8 cellular contexts compared by ENCODE assay signal in the genomic region with DNA sequence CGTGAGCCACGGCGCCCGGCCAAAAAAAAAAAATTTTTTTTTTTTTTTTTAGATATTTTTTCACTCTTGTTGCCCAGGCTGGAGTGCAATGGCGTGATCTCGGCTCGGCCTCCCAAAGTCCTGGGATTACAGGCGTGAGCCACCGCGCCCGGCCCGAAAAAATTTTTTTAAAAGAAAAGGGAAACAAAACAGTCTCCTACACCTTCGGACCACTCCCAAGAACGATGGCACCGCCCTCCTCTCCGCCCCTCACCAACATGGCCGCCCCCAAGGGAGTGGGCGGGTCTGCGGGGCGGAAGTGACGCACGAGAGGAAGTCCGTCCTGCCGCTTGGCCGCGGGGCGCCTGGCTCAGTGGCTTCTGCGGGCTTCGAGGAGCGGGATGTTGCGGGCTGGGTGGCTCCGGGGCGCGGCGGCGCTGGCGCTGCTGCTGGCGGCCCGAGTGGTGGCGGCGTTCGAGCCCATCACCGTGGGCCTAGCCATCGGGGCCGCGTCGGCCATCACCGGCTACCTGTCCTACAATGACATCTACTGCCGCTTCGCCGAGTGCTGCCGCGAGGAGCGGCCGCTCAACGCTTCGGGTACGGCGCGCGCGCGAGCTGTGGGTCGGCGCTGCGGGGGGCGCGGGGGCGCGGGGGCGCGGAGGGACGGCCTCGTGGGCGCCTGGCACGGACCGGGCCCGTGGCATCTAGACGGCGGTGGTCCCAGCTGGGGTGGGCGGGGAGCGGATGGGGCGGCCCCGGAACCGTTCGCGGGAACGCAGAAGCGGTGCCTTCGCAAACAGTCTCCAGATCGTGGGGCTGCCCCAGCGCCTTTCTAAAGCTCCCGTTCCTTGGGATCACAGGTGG. TPM values are rescaled to one million over a fixed set of nuclear protein-coding genes. Genes with fewer than 3 reads are reported as not detected.
DNase-seq lines count a peak whose midpoint lies in the region; ATAC-seq and TF ChIP-seq lines count a peak whose summit lies in the region.

Gene TOR1B (plus strand): TSS at position 352 of the 846 bp plus-strand sequence. CDS start 29 bp downstream, at position 381.

- intact Hi-C loops in naive thymus-derived CD4-positive, alpha-beta T cell (cut with micrococcal nuclease): loop anchor here (1.0 to 5.0 kb wide), 10 partner anchors 21 to 1432 kb away; partner anchors contain the start of genes C9orf78 (in 2 of the 2), TOR1A (in 2 of the 2), USP20 (in 2 of the 2) and DOLPP1 (in 1 of the 2)

- DNase-seq in DND-41 (peak; percentile 94), GM23338 (ENCODE audit: low spot score) (peak; percentile 98), LHCN-M2 (ENCODE audit: low read depth) (peak; percentile 92), RPMI8226 (peak; percentile 95), fibroblast of lung (ENCODE audit: low read depth in 2 of 2) (peak; percentile 89 to 91)
- peak; percentile 89 for DNase-seq in activated T-helper 1 cell treated with anti-CD3 and anti-CD28 coated beads, Interleukin-2, amount 50 U/mL, for 16 hours (ENCODE audit: low read depth in 1 of 2, low spot score in 1 of 2)
- DNase-seq in naive thymus-derived CD4-positive, alpha-beta T cell: peak; percentile 91 to 97 (median 94)

- H2AFZ ChIP-seq in DND-41 (ENCODE audit: low read depth, low read length): peak within 1 kb of the TSS; percentile 62
- peak within 1 kb of the TSS; percentile 76 for H2AFZ ChIP-seq in GM23338
- H2AFZ ChIP-seq in fibroblast of lung (ENCODE audit: low read length): peak within 1 kb of the TSS; percentile 85

- TF ChIP-seq CTCF in DND-41 (IDR thresholded peaks at IDR 0.05; ENCODE audit: borderline replicate concordance, extremely low read depth, low read length, poor library complexity, severe bottlenecking) (no peak), GM23338 (conservative IDR thresholded peaks at IDR 0.05; ENCODE audit: low read depth in 2 of 2) (no peak), fibroblast of lung (conservative IDR thresholded peaks at IDR 0.05 in 1 of 2, IDR thresholded peaks at IDR 0.05 in 1 of 2; ENCODE audit: low read depth in 1 of 2, low read length in 2 of 2) (no peak)

- H3K4me3 ChIP-seq in DND-41 (ENCODE audit: low read depth in 1 of 2, low read length in 2 of 2) (peak within 1 kb of the TSS; percentile 26 to 76; a peak in 3 of 4 replicates), GM23338 (peak within 1 kb of the TSS; percentile 94), fibroblast of lung (replicated peaks in 1 of 4; ENCODE audit: control extremely low read depth in 1 of 4, insufficient read depth in 1 of 4, low read depth in 3 of 4, low read length in 4 of 4) (peak within 1 kb of the TSS; percentile 79 to 88 (median 82))
- peak within 1 kb of the TSS; percentile 73 for H3K4me3 ChIP-seq in naive thymus-derived CD4-positive, alpha-beta T cell (ENCODE audit: low read length)

- peak within 1 kb of the TSS; percentile 97 for H3K4me2 ChIP-seq in DND-41 (ENCODE audit: insufficient read depth, low read length)
- peak within 1 kb of the TSS; percentile 99 for H3K4me2 ChIP-seq in GM23338
- peak within 1 kb of the TSS; percentile 84 for H3K4me2 ChIP-seq in fibroblast of lung (ENCODE audit: extremely low read depth, insufficient read depth, low read length)

- peaks cover 6% of the 10 kb centered on the region; the same call in 2 of the 3 replicates for H3K4me1 Mint-ChIP-seq in GM23338
- peaks cover 15 to 34% (median 28%) of the 10 kb centered on the region in 7 donors for H3K4me1 Mint-ChIP-seq in naive thymus-derived CD4-positive, alpha-beta T cell
- peaks cover 20% of the 10 kb centered on the region for H3K4me1 Mint-ChIP-seq in stimulated activated memory B cell treated with anti-CD40 and anti-IgM and Interleukin-4, amounts not matched to agents 10 μg/mL and 1 μg/mL and 100 μg/mL, for 72 hours

- H3K4me1 ChIP-seq in DND-41 (ENCODE audit: insufficient read depth, low read length): peaks cover 10% of the 10 kb centered on the region
- no peaks in the 10 kb centered on the region; the same call in 1 of the 2 replicates for H3K4me1 ChIP-seq in GM23338 (ENCODE audit: insufficient read depth)
- H3K4me1 ChIP-seq in fibroblast of lung (ENCODE audit: control insufficient read depth, extremely low read depth, insufficient read depth, low read length): peaks cover 7% of the 10 kb centered on the region
- H3K4me1 ChIP-seq in naive thymus-derived CD4-positive, alpha-beta T cell (ENCODE audit: control insufficient read depth in 2 of 2, insufficient read depth in 2 of 2, low read length in 2 of 2): peaks cover 12 to 20% of the 10 kb centered on the region in 2 donors

- H3K9me3 Mint-ChIP-seq in GM23338: no peaks in the 10 kb centered on the region; the same call in 2 of the 3 replicates
- no peaks in the 10 kb centered on the region for H3K9me3 Mint-ChIP-seq in naive thymus-derived CD4-positive, alpha-beta T cell
- no peaks in the 10 kb centered on the region for H3K9me3 Mint-ChIP-seq in stimulated activated memory B cell treated with anti-CD40 and anti-IgM and Interleukin-4, amounts not matched to agents 10 μg/mL and 1 μg/mL and 100 μg/mL, for 72 hours

- peak; percentile 91 for ATAC-seq in DND-41 (ENCODE audit: insufficient read depth, low read depth)
- peak; percentile 93 for ATAC-seq in GM23338
- ATAC-seq in naive thymus-derived CD4-positive, alpha-beta T cell: peak; percentile 97
- peak; percentile 98 for ATAC-seq in stimulated activated memory B cell treated with anti-CD40 and anti-IgM and Interleukin-4, amounts not matched to agents 10 μg/mL and 1 μg/mL and 100 μg/mL, for 72 hours

- H3K27me3 Mint-ChIP-seq in GM23338 (ENCODE audit: insufficient read depth, low read depth, poor library complexity): peaks cover 12% of the 10 kb centered on the region
- H3K27me3 Mint-ChIP-seq in naive thymus-derived CD4-positive, alpha-beta T cell: no peaks in the 10 kb centered on the region
- H3K27me3 Mint-ChIP-seq in stimulated activated memory B cell treated with anti-CD40 and anti-IgM and Interleukin-4, amounts not matched to agents 10 μg/mL and 1 μg/mL and 100 μg/mL, for 72 hours: no peaks in the 10 kb centered on the region

- CTCF ChIA-PET in naive thymus-derived CD4-positive, alpha-beta T cell (lab: Charles Lee): interaction anchor here (0.7 to 1.2 kb wide), 3 partner anchors 32 to 1505 kb away, joined by 3 to 5 read pairs (median 3); partner anchors contain the start of genes C9orf78 and USP20

- H3K27me3 ChIP-seq in DND-41 (ENCODE audit: insufficient read depth, low read length, poor library complexity): no peaks in the 10 kb centered on the region
- H3K27me3 ChIP-seq in GM23338 (ENCODE audit: insufficient read depth): no peaks in the 10 kb centered on the region
- no peaks in the 10 kb centered on the region for H3K27me3 ChIP-seq in fibroblast of lung (ENCODE audit: control insufficient read depth, insufficient read depth, low read length)
- no peaks in the 10 kb centered on the region for H3K27me3 ChIP-seq in naive thymus-derived CD4-positive, alpha-beta T cell (ENCODE audit: control insufficient read depth in 2 of 2, insufficient read depth in 2 of 2, low read length in 2 of 2)

- POLR2A ChIA-PET in naive thymus-derived CD4-positive, alpha-beta T cell (lab: Charles Lee): interaction anchor here (0.6 to 1.6 kb wide), 10 partner anchors 10 to 662 kb away, joined by 3 to 7 read pairs (median 3); no protein-coding TSS in a partner anchor

- no peaks in the 10 kb centered on the region for H3K9me2 ChIP-seq in GM23338 (ENCODE audit: insufficient read depth)

- H3K27ac ChIP-seq in DND-41 (ENCODE audit: low read length) (peak within 1 kb of the TSS; percentile 70), GM23338 (ENCODE audit: low read depth) (0 out of 2 replicates have a peak within 1 kb of the TSS, but pooled peaks have one; percentile 34), fibroblast of lung (ENCODE audit: insufficient read depth, low read length) (peak within 1 kb of the TSS; percentile 66)
- peak within 1 kb of the TSS; percentile 79 for H3K27ac ChIP-seq in naive thymus-derived CD4-positive, alpha-beta T cell (ENCODE audit: low read depth, low read length)

- H4K20me1 ChIP-seq in DND-41 (ENCODE audit: insufficient read depth, low read length): peaks cover 11% of the 10 kb centered on the region; the same call in 1 of the 2 replicates
- H4K20me1 ChIP-seq in GM23338 (replicated peaks; ENCODE audit: insufficient read depth): peaks cover 7% of the 10 kb centered on the region
- H4K20me1 ChIP-seq in fibroblast of lung (ENCODE audit: control insufficient read depth, extremely low read depth, insufficient read depth, low read length): no peaks in the 10 kb centered on the region

- H3K9me3 ChIP-seq in DND-41 (ENCODE audit: insufficient read depth, low read length, severe bottlenecking) (no peaks in the 10 kb centered on the region), fibroblast of lung (ENCODE audit: control insufficient read depth, insufficient read depth, low read depth, low read length) (no peaks in the 10 kb centered on the region)
- H3K9me3 ChIP-seq in naive thymus-derived CD4-positive, alpha-beta T cell (ENCODE audit: control insufficient read depth in 2 of 3, low read length in 3 of 3): no peaks in the 10 kb centered on the region

- H3K79me2 ChIP-seq in DND-41 (ENCODE audit: insufficient read depth, low read length) (peaks cover 27% of the 10 kb centered on the region), GM23338 (replicated peaks; ENCODE audit: insufficient read depth) (peaks cover 16% of the 10 kb centered on the region; the same call in 1 of the 2 replicates), fibroblast of lung (ENCODE audit: control insufficient read depth, insufficient read depth, low read length) (no peaks in the 10 kb centered on the region)

- peak within 1 kb of the TSS; percentile 70; the same call in 1 of the 2 replicates for H3K27ac Mint-ChIP-seq in GM23338
- H3K27ac Mint-ChIP-seq in naive thymus-derived CD4-positive, alpha-beta T cell: peak within 1 kb of the TSS; percentile 85 to 97 (median 94)
- peak within 1 kb of the TSS; percentile 94 for H3K27ac Mint-ChIP-seq in stimulated activated memory B cell treated with anti-CD40 and anti-IgM and Interleukin-4, amounts not matched to agents 10 μg/mL and 1 μg/mL and 100 μg/mL, for 72 hours

- H3F3A ChIP-seq in GM23338 (replicated peaks; ENCODE audit: low read depth): no peaks in the 10 kb centered on the region

- H3K36me3 ChIP-seq in DND-41 (ENCODE audit: insufficient read depth, low read length): peaks cover 22% of the 10 kb centered on the region
- H3K36me3 ChIP-seq in GM23338 (ENCODE audit: insufficient read depth): no peaks in the 10 kb centered on the region
- no peaks in the 10 kb centered on the region for H3K36me3 ChIP-seq in fibroblast of lung (ENCODE audit: control insufficient read depth, insufficient read depth, low read length)
- H3K36me3 ChIP-seq in naive thymus-derived CD4-positive, alpha-beta T cell (ENCODE audit: control insufficient read depth in 2 of 3, insufficient read depth in 3 of 3, low read length in 3 of 3): peaks cover 0 to 17% (median 4%) of the 10 kb centered on the region in 3 experiments

- H3K9ac ChIP-seq in DND-41 (ENCODE audit: low read depth, low read length) (peak within 1 kb of the TSS; percentile 61), fibroblast of lung (ENCODE audit: insufficient read depth, low read length) (peak within 1 kb of the TSS; percentile 74)

- H3K4me3 Mint-ChIP-seq in GM23338: peak within 1 kb of the TSS; percentile 80
- H3K4me3 Mint-ChIP-seq in naive thymus-derived CD4-positive, alpha-beta T cell: peak within 1 kb of the TSS; percentile 87 to 95 (median 90)
- peak within 1 kb of the TSS; percentile 83 for H3K4me3 Mint-ChIP-seq in stimulated activated memory B cell treated with anti-CD40 and anti-IgM and Interleukin-4, amounts not matched to agents 10 μg/mL and 1 μg/mL and 100 μg/mL, for 72 hours

- H3K36me3 Mint-ChIP-seq in GM23338 (ENCODE audit: low read depth): peaks cover 26% of the 10 kb centered on the region
- H3K36me3 Mint-ChIP-seq in naive thymus-derived CD4-positive, alpha-beta T cell: peaks cover 0 to 16% (median 13%) of the 10 kb centered on the region in 5 donors
- H3K36me3 Mint-ChIP-seq in stimulated activated memory B cell treated with anti-CD40 and anti-IgM and Interleukin-4, amounts not matched to agents 10 μg/mL and 1 μg/mL and 100 μg/mL, for 72 hours: peaks cover 18% of the 10 kb centered on the region

RNA-seq across cellular contexts. Expression of gene TOR1B, which starts in this region (rescaled TPM):
- total RNA-seq in GM23338 (2014; rRNA removed; shearing (Covaris generic)): 36.2 and 42.4 TPM in 2 replicates
- 8.8 and 10.6 TPM in 2 replicates for polyA plus RNA-seq in GM23338 (2016; fragmentation: Nextera tagmentation; extraction: Ambion mirVana)
- total RNA-seq in LHCN-M2 (2014; rRNA removed): 32.5 and 38.0 TPM in 2 replicates
- polyA plus RNA-seq in LHCN-M2 (2012): 14.4 TPM
- 18.7 and 20.3 TPM in 2 replicates for total RNA-seq in fibroblast of lung
- 29.5 and 33.6 TPM in 2 replicates for polyA plus RNA-seq in fibroblast of lung
- polyA plus RNA-seq in fibroblast of lung (2012): 21.6 and 25.4 TPM in 2 replicates
- polyA minus RNA-seq in fibroblast of lung (ENCODE audit: low replicate concordance): 11.3 and 14.3 TPM in 2 replicates
- total RNA-seq in naive thymus-derived CD4-positive, alpha-beta T cell: 10 to 100 TPM; 16.2 to 30.9 (median 23.9) TPM
- 10 to 100 TPM; 10.9 to 21.7 TPM for polyA plus RNA-seq in naive thymus-derived CD4-positive, alpha-beta T cell

Comparison
In these comparisons a context has a peak if more than half of its experiments do, and no peak if none do; other contexts are left out.
1. Peak in every context shown above with its lines: DNase-seq, ATAC-seq, H3K4me3 ChIP-seq and H3K27ac ChIP-seq.